16 cellular contexts compared by ENCODE assay signal in genomic region chr18:24089059-24089458, GRCh38. TPM values are rescaled to one million over a fixed set of nuclear protein-coding genes. Genes with fewer than 3 reads are reported as not detected.
DNase-seq lines count a peak whose midpoint lies in the region; ATAC-seq, FAIRE-seq and TF ChIP-seq lines count a peak whose summit lies in the region.
"Had no signal": no experiment of that assay in that cellular context is flagged by ENCODE, and none has a peak within 500 bp of the region (broad histone marks: within the 10 kb centered on the region; RNA-seq: fewer than 3 reads in every experiment).

No MANE protein-coding gene starts in this region.

- H3K4me2 ChIP-seq in HepG2 (ENCODE audit: low read depth, low read length): no peak overlapping the region

- CTCF ChIA-PET in HepG2 (lab: Yijun Ruan, JAX; ENCODE audit: low intra/inter-chr PET ratio, low total read pairs): no interaction called here

- H3K9me3 ChIP-seq in right lobe of liver (no peaks in the 10 kb centered on the region), HepG2 (ENCODE audit: low read length) (no peaks in the 10 kb centered on the region), colonic mucosa (no peaks in the 10 kb centered on the region), transverse colon (no peaks in the 10 kb centered on the region)
- H3K9me3 ChIP-seq: ascending aorta, Caco-2 had no signal

- H3K4me3 ChIP-seq in right lobe of liver (no peak overlapping the region), HepG2 (replicated peaks in 1 of 3; ENCODE audit: insufficient read depth in 1 of 3, low read depth in 2 of 3, low read length in 3 of 3) (no peak overlapping the region), colonic mucosa (no peak overlapping the region), transverse colon (no peak overlapping the region)
- H3K4me3 ChIP-seq: ascending aorta, K562 had no signal

- intact Hi-C loops in right lobe of liver (cut with DNase I) (no loop called here), HepG2 (cut with micrococcal nuclease; ENCODE audit: unreplicated experiment) (no loop called here), left cardiac atrium (cut with DNase I) (no loop called here), colonic mucosa (cut with DNase I) (no loop called here), transverse colon (cut with DNase I; ENCODE audit: low total_unique reads) (no loop called here)

- H3K4me1 ChIP-seq in right lobe of liver (peaks cover 0 to 12% (median 6%) of the 10 kb centered on the region in 4 donors), HepG2 (ENCODE audit: insufficient read depth, low read length) (no peaks in the 10 kb centered on the region), colonic mucosa (no peaks in the 10 kb centered on the region), transverse colon (no peaks in the 10 kb centered on the region)
- H3K4me1 ChIP-seq: ascending aorta, Caco-2 had no signal

- in situ Hi-C loops in HepG2 (cut with HindIII; ENCODE audit: extremely low pct_ligation_motif_present, low pct_unique_long_range_greater_than_20kb) (no loop called here), transverse colon (cut with MboI; ENCODE audit: low pct_ligation_motif_present in 1 of 4, low pct_unique_long_range_greater_than_20kb in 1 of 4, low sequenced_read_pairs in 3 of 4) (no loop called here)

- no peak for DNase-seq in right lobe of liver
- DNase-seq in HepG2 (ENCODE audit: low spot score): no peak
- no peak for DNase-seq in left cardiac atrium
- no peak for DNase-seq in colonic mucosa
- DNase-seq in iPS-NIHi7 (ENCODE audit: extremely low spot score): no peak
- DNase-seq in transverse colon: no peak
- no peak for DNase-seq in SKM-1 treated with dmso at 0.1 percent for 144 hours (lab: John Stamatoyannopoulos, UW; ENCODE audit: unreplicated experiment)
- DNase-seq: activated CD4-positive, alpha-beta memory T cell treated with anti-CD3 and anti-CD28 coated beads for 36 hours; Caco-2; HCEC 1CT; NCI-H1092; NCI-H345; stimulated activated naive CD8-positive, alpha-beta T cell treated with anti-CD3 and anti-CD28 coated beads, Interleukin-15, amount 100 ng/mL, for 72 hours had no signal

- H3K36me3 ChIP-seq in right lobe of liver (peaks cover 0 to 3% (median 0%) of the 10 kb centered on the region in 4 donors), HepG2 (replicated peaks in 1 of 2; ENCODE audit: control insufficient read depth in 1 of 2, insufficient read depth in 2 of 2, low read length in 2 of 2) (no peaks in the 10 kb centered on the region), colonic mucosa (no peaks in the 10 kb centered on the region), transverse colon (no peaks in the 10 kb centered on the region)
- H3K36me3 ChIP-seq: ascending aorta had no signal

- WGBS in right lobe of liver (ENCODE audit: insufficient coverage, low coverage, low lambda C conversion rate, missing lambda C conversion rate): 58% methylated on average over 3 of the region's 4 CpGs
- WGBS in HepG2 (ENCODE audit: low lambda C conversion rate): 93% methylated on average over 4 of the region's 4 CpGs
- 73 to 76% methylated on average over 4 of the region's 4 CpGs for WGBS in transverse colon (ENCODE audit: low coverage in 1 of 2), 2 donors

- no peak overlapping the region for H2AFZ ChIP-seq in HepG2 (ENCODE audit: low read length)

- no peak for TF ChIP-seq POLR2A in right lobe of liver (IDR thresholded peaks at IDR 0.05)
- TF ChIP-seq POLR2A in HepG2 (IDR thresholded peaks at IDR 0.05; ENCODE audit: insufficient read depth in 1 of 2, low read depth in 2 of 2, low read length in 2 of 2): no peak
- no peak for TF ChIP-seq POLR2A in transverse colon (IDR thresholded peaks at IDR 0.05)

- TF ChIP-seq EP300 in HepG2 (IDR thresholded peaks at IDR 0.05; ENCODE audit: low read depth in 2 of 2, low read length in 2 of 2) (no peak), HepG2 (CRISPR knock-in tag; IDR thresholded peaks at IDR 0.05; ENCODE audit: borderline replicate concordance) (no peak), transverse colon (IDR thresholded peaks at IDR 0.05; ENCODE audit: low read depth) (no peak)

- no peaks in the 10 kb centered on the region for H3K79me2 ChIP-seq in HepG2 (ENCODE audit: insufficient read depth, low read length)

- FAIRE-seq in HepG2 (lab: Jason Lieb, UNC): no peak
- FAIRE-seq: K562 had no signal

- POLR2A ChIA-PET in HepG2 (lab: Yijun Ruan, JAX): no interaction called here

- no peak overlapping the region for H3K27ac ChIP-seq in right lobe of liver
- no peak overlapping the region for H3K27ac ChIP-seq in HepG2 (ENCODE audit: extremely low read length, insufficient read depth, low read length)
- peak overlapping the region; percentile 25 for H3K27ac ChIP-seq in angular gyrus (ENCODE audit: low read depth, low read length)
- no peak overlapping the region for H3K27ac ChIP-seq in colonic mucosa
- no peak overlapping the region for H3K27ac ChIP-seq in transverse colon
- H3K27ac ChIP-seq: ascending aorta had no signal

- H3K9ac ChIP-seq in HepG2 (ENCODE audit: insufficient read depth, low read depth, low read length): no peak overlapping the region
- no peak overlapping the region for H3K9ac ChIP-seq in colonic mucosa (ENCODE audit: low read depth in 2 of 2, low read length in 2 of 2)

- TF ChIP-seq RAD21 in HepG2 (CRISPR knock-in tag; IDR thresholded peaks at IDR 0.05): no peak

- H3K27me3 ChIP-seq in right lobe of liver (no peaks in the 10 kb centered on the region), HepG2 (ENCODE audit: control insufficient read depth in 1 of 2, insufficient read depth in 2 of 2, low read length in 2 of 2) (no peaks in the 10 kb centered on the region), colonic mucosa (no peaks in the 10 kb centered on the region), transverse colon (no peaks in the 10 kb centered on the region)
- H3K27me3 ChIP-seq: ascending aorta had no signal

- no TSS peak for BruUV-seq in HepG2 (replicated peaks; lab: Mats Ljungman, UMichigan)

- TF ChIP-seq CTCF in right lobe of liver (IDR thresholded peaks at IDR 0.05) (no peak), HepG2 (CRISPR knock-in tag; IDR thresholded peaks at IDR 0.05) (no peak), colonic mucosa (IDR thresholded peaks at IDR 0.05) (no peak), transverse colon (IDR thresholded peaks at IDR 0.05) (no peak)

- no peaks in the 10 kb centered on the region for H4K20me1 ChIP-seq in HepG2 (ENCODE audit: insufficient read depth, low read length)

- ATAC-seq in right lobe of liver (peak; percentile 27 to 76 (median 43)), HepG2 (no peak), left cardiac atrium (peak; percentile 72 to 81)
- ATAC-seq: K562; stimulated activated naive CD8-positive, alpha-beta T cell treated with anti-CD3 and anti-CD28 coated beads, Interleukin-15, amount 100 ng/mL, for 72 hours had no signal

TF ChIP-seq in HepG2, 621 proteins besides CTCF, POLR2A, EP300 and RAD21 (continues in another document):
- no peak for TF ChIP-seq NCOA1 (CRISPR knock-in tag; IDR thresholded peaks at IDR 0.05)
- no peak for TF ChIP-seq CSRNP1 (CRISPR knock-in tag; IDR thresholded peaks at IDR 0.05)
- no peak for TF ChIP-seq ZNF121 (CRISPR knock-in tag; IDR thresholded peaks at IDR 0.05)
- TF ChIP-seq NPAS2 (CRISPR knock-in tag; IDR thresholded peaks at IDR 0.05; ENCODE audit: borderline replicate concordance): no peak
- no peak for TF ChIP-seq CBX1 (IDR thresholded peaks at IDR 0.05; ENCODE audit: low read depth)

RNA-seq across cellular contexts. Expression of gene CABYR, which starts 49.8 kb away (rescaled TPM):
- total RNA-seq in right lobe of liver: 1 to 10 TPM in 3 of 6 experiments, under 1 TPM in 1, not detected in 2; 0.31 to 7.5 (median 3.7) TPM
- 0.38 and 0.71 TPM in 2 replicates for total RNA-seq in HepG2 (2016; rRNA removed; fragmentation: Illumina TruSeq; extraction: Trizol)
- total RNA-seq in HepG2 (2016; cell fraction: cytosol; rRNA removed; fragmentation: Illumina TruSeq; extraction: Trizol; ENCODE audit: low read depth): 0.53 TPM in 1 of 2 replicates, not detected in the other
- 0.37 and 0.48 TPM in 2 replicates for total RNA-seq in HepG2 (2016; cell fraction: insoluble cytoplasmic fraction; rRNA removed; fragmentation: Illumina TruSeq; extraction: Trizol)
- 0.34 and 0.52 TPM in 2 replicates for total RNA-seq in HepG2 (2016; cell fraction: membrane; rRNA removed; fragmentation: Illumina TruSeq; extraction: Trizol)
- 0.38 and 1.4 TPM in 2 replicates for total RNA-seq in HepG2 (2016; cell fraction: nucleus; rRNA removed; fragmentation: Illumina TruSeq; extraction: Trizol)
- 0.78 and 0.88 TPM in 2 replicates for polyA plus RNA-seq in HepG2 (2011; rRNA removed)
- polyA plus RNA-seq in HepG2 (2011; cell fraction: cytosol; rRNA removed): 0.40 and 0.46 TPM in 2 replicates
- 0.96 and 1.2 TPM in 2 replicates for polyA plus RNA-seq in HepG2 (2011; cell fraction: nucleus; rRNA removed)
- 0.42 and 0.49 TPM in 2 replicates for polyA plus RNA-seq in HepG2 (2012)
- polyA plus RNA-seq in HepG2 (2016; cell fraction: cytosol; fragmentation: Illumina TruSeq; extraction: Trizol; ENCODE audit: low read depth): 0.16 and 0.26 TPM in 2 replicates
- 0.57 and 0.64 TPM in 2 replicates for polyA plus RNA-seq in HepG2 (2016; cell fraction: insoluble cytoplasmic fraction; fragmentation: Illumina TruSeq; extraction: Trizol; ENCODE audit: low read depth)
- polyA plus RNA-seq in HepG2 (2016; cell fraction: membrane; fragmentation: Illumina TruSeq; extraction: Trizol; ENCODE audit: low read depth): 0.26 TPM in 1 of 2 replicates, not detected in the other
- polyA plus RNA-seq in HepG2 (2016; cell fraction: nucleus; fragmentation: Illumina TruSeq; extraction: Trizol; ENCODE audit: insufficient read depth, low read depth): 1.1 and 2.6 TPM in 2 replicates
- 3.9 TPM in 1 of 2 replicates, not detected in the other for polyA minus RNA-seq in HepG2 (2011; rRNA and poly(A)+ RNA removed; ENCODE audit: low replicate concordance)
- not detected in 2 replicates for polyA minus RNA-seq in HepG2 (2011; cell fraction: cytosol; rRNA and poly(A)+ RNA removed)
- polyA minus RNA-seq in HepG2 (2011; cell fraction: nucleus; rRNA and poly(A)+ RNA removed): 1.0 and 1.5 TPM in 2 replicates
- under 1 TPM; 0.38 to 0.86 TPM for total RNA-seq in left cardiac atrium
- total RNA-seq in colonic mucosa: 1 to 10 TPM in 1 of 2 donors, not detected in 1; 1.6 TPM
- total RNA-seq in transverse colon: 1 to 10 TPM in 2 of 4 donors, not detected in 2; 1.1 to 1.5 TPM
- total RNA-seq: ascending aorta, K562 had no signal
- polyA plus RNA-seq: K562 had no signal
